19 cellular contexts compared by ENCODE assay signal in genomic region chr12:109727746-109728726, GRCh38. TPM values are rescaled to one million over a fixed set of nuclear protein-coding genes. Genes with fewer than 3 reads are reported as not detected.
A peak's percentile ranks its signal among the peaks of the same experiment; 100 is the strongest.
DNase-seq lines count a peak whose midpoint lies in the region; ATAC-seq and TF ChIP-seq lines count a peak whose summit lies in the region.
"Had no signal": no experiment of that assay in that cellular context is flagged by ENCODE, and none has a peak within 500 bp of the region (broad histone marks: within the 10 kb centered on the region; RNA-seq: fewer than 3 reads in every experiment).

No MANE protein-coding gene starts in this region.

- TF ChIP-seq CTCF in brain (conservative IDR thresholded peaks at IDR 0.05), result no peak
- no peak for TF ChIP-seq CTCF in mucosa of descending colon (IDR thresholded peaks at IDR 0.05)
- no peak for TF ChIP-seq CTCF in upper lobe of right lung (IDR thresholded peaks at IDR 0.05)

- POLR2A ChIA-PET in activated naive CD8-positive, alpha-beta T cell treated with anti-CD3 and anti-CD28 coated beads, Interleukin-2, amount 10 ng/mL, durations not matched to agents 7 days and 5 days (lab: Charles Lee), result no interaction called here
- POLR2A ChIA-PET in T-cell (lab: Charles Lee), result no interaction called here

- CTCF ChIA-PET in T-cell (lab: Charles Lee), result no interaction called here

- H3K4me1 ChIP-seq in mucosa of descending colon (ENCODE audit: low read depth) (no peaks in the 10 kb centered on the region), upper lobe of right lung (no peaks in the 10 kb centered on the region)
- H3K4me1 ChIP-seq: left lung, parathyroid adenoma had no signal

- no peaks in the 10 kb centered on the region for H3K4me1 Mint-ChIP-seq in activated naive CD8-positive, alpha-beta T cell treated with anti-CD3 and anti-CD28 coated beads, Interleukin-2, amount 10 ng/mL, durations not matched to agents 7 days and 5 days
- no peaks in the 10 kb centered on the region for H3K4me1 Mint-ChIP-seq in activated naive CD8-positive, alpha-beta T cell treated with anti-CD3 and anti-CD28 coated beads, Interleukin-2, amount 50 U/mL, for 24 hours
- H3K4me1 Mint-ChIP-seq in brain (peaks cover 98% of the 10 kb centered on the region), T-cell (no peaks in the 10 kb centered on the region)
- H3K4me1 Mint-ChIP-seq in activated T-cell treated with anti-CD3 and anti-CD28 coated beads, Interleukin-2, amount 50 U/mL, for 4 hours (ENCODE audit: low read depth), result no peaks in the 10 kb centered on the region
- H3K4me1 Mint-ChIP-seq: CD4-positive, CD25-positive, alpha-beta regulatory T cell had no signal

- intact Hi-C loops in mucosa of descending colon (cut with DNase I, micrococcal nuclease), result no loop called here
- intact Hi-C loops in upper lobe of right lung (cut with DNase I), result no loop called here

- peak; percentile 22 for DNase-seq in activated naive CD8-positive, alpha-beta T cell treated with anti-CD3 and anti-CD28 coated beads, Interleukin-2, amount 10 ng/mL, durations not matched to agents 7 days and 5 days
- no peak for DNase-seq in activated naive CD8-positive, alpha-beta T cell treated with anti-CD3 and anti-CD28 coated beads, Interleukin-2, amount 50 U/mL, for 24 hours
- DNase-seq in mucosa of descending colon (peak in 2 of 3 donors; percentile 13 to 21), upper lobe of right lung (peak; percentile 38), T-cell (no peak)
- no peak for DNase-seq in activated T-cell treated with anti-CD3 and anti-CD28 coated beads, Interleukin-2, amount 50 U/mL, for 4 hours
- DNase-seq: activated CD4-positive, alpha-beta T cell treated with anti-CD3 and anti-CD28 coated beads, Interleukin-2, amount 50 U/mL, for 48 hours; activated T-cell treated with anti-CD3 and anti-CD28 coated beads, Interleukin-2, amount 50 U/mL, for 24 hours; CD4-positive, CD25-positive, alpha-beta regulatory T cell; cerebellar nuclear complex; DMS79 treated with DMSO at 0.1 percent for 48 hours; HCEC 1CT; NCI-H1092 treated with DMSO at 0.1 percent for 48 hours; SW 1271; transverse colon had no signal

- H3K36me3 ChIP-seq in mucosa of descending colon (ENCODE audit: low read depth), result no peaks in the 10 kb centered on the region
- no peaks in the 10 kb centered on the region for H3K36me3 ChIP-seq in upper lobe of right lung
- H3K36me3 ChIP-seq: left lung, transverse colon had no signal

- H3K27me3 Mint-ChIP-seq in activated naive CD8-positive, alpha-beta T cell treated with anti-CD3 and anti-CD28 coated beads, Interleukin-2, amount 10 ng/mL, durations not matched to agents 7 days and 5 days, result peaks cover 2% of the 10 kb centered on the region
- H3K27me3 Mint-ChIP-seq in activated naive CD8-positive, alpha-beta T cell treated with anti-CD3 and anti-CD28 coated beads, Interleukin-2, amount 50 U/mL, for 24 hours, result peaks cover 4% of the 10 kb centered on the region
- H3K27me3 Mint-ChIP-seq in brain (peaks cover 8% of the 10 kb centered on the region), T-cell (peaks cover 4% of the 10 kb centered on the region in 2 donors)
- peaks cover 3% of the 10 kb centered on the region for H3K27me3 Mint-ChIP-seq in activated T-cell treated with anti-CD3 and anti-CD28 coated beads, Interleukin-2, amount 50 U/mL, for 4 hours (ENCODE audit: low read depth)
- H3K27me3 Mint-ChIP-seq: CD4-positive, CD25-positive, alpha-beta regulatory T cell had no signal

- H3K27me3 ChIP-seq in upper lobe of right lung, result no peaks in the 10 kb centered on the region
- H3K27me3 ChIP-seq: left lung, transverse colon had no signal

- no peak overlapping the region for H3K27ac Mint-ChIP-seq in activated naive CD8-positive, alpha-beta T cell treated with anti-CD3 and anti-CD28 coated beads, Interleukin-2, amount 10 ng/mL, durations not matched to agents 7 days and 5 days
- no peak overlapping the region for H3K27ac Mint-ChIP-seq in activated naive CD8-positive, alpha-beta T cell treated with anti-CD3 and anti-CD28 coated beads, Interleukin-2, amount 50 U/mL, for 24 hours
- H3K27ac Mint-ChIP-seq in brain (peak overlapping the region; percentile 37 to 95 (median 86)), T-cell (no peak overlapping the region)
- H3K27ac Mint-ChIP-seq: activated T-cell treated with anti-CD3 and anti-CD28 coated beads, Interleukin-2, amount 50 U/mL, for 24 hours; CD4-positive, CD25-positive, alpha-beta regulatory T cell had no signal

- no peak overlapping the region for H3K27ac ChIP-seq in upper lobe of right lung
- H3K27ac ChIP-seq: left lung, parathyroid adenoma, transverse colon had no signal

- H3K9me3 Mint-ChIP-seq in activated naive CD8-positive, alpha-beta T cell treated with anti-CD3 and anti-CD28 coated beads, Interleukin-2, amount 10 ng/mL, durations not matched to agents 7 days and 5 days, result no peaks in the 10 kb centered on the region
- H3K9me3 Mint-ChIP-seq in activated naive CD8-positive, alpha-beta T cell treated with anti-CD3 and anti-CD28 coated beads, Interleukin-2, amount 50 U/mL, for 24 hours, result no peaks in the 10 kb centered on the region
- H3K9me3 Mint-ChIP-seq in brain, result peaks cover 0 to 3% (median 0%) of the 10 kb centered on the region in 5 experiments
- no peaks in the 10 kb centered on the region for H3K9me3 Mint-ChIP-seq in T-cell
- H3K9me3 Mint-ChIP-seq in activated T-cell treated with anti-CD3 and anti-CD28 coated beads, Interleukin-2, amount 50 U/mL, for 4 hours, result no peaks in the 10 kb centered on the region
- H3K9me3 Mint-ChIP-seq: activated T-cell treated with anti-CD3 and anti-CD28 coated beads, Interleukin-2, amount 50 U/mL, for 24 hours; CD4-positive, CD25-positive, alpha-beta regulatory T cell had no signal

- no peak overlapping the region for H3K4me3 Mint-ChIP-seq in activated naive CD8-positive, alpha-beta T cell treated with anti-CD3 and anti-CD28 coated beads, Interleukin-2, amount 10 ng/mL, durations not matched to agents 7 days and 5 days
- no peak overlapping the region for H3K4me3 Mint-ChIP-seq in activated naive CD8-positive, alpha-beta T cell treated with anti-CD3 and anti-CD28 coated beads, Interleukin-2, amount 50 U/mL, for 24 hours
- H3K4me3 Mint-ChIP-seq in brain, result peak overlapping the region in 2 of 5 experiments; percentile 14 to 43
- no peak overlapping the region for H3K4me3 Mint-ChIP-seq in T-cell
- no peak overlapping the region for H3K4me3 Mint-ChIP-seq in activated T-cell treated with anti-CD3 and anti-CD28 coated beads, Interleukin-2, amount 50 U/mL, for 4 hours
- H3K4me3 Mint-ChIP-seq: activated T-cell treated with anti-CD3 and anti-CD28 coated beads, Interleukin-2, amount 50 U/mL, for 24 hours; CD4-positive, CD25-positive, alpha-beta regulatory T cell had no signal

- H3K36me3 Mint-ChIP-seq in activated naive CD8-positive, alpha-beta T cell treated with anti-CD3 and anti-CD28 coated beads, Interleukin-2, amount 10 ng/mL, durations not matched to agents 7 days and 5 days, result no peaks in the 10 kb centered on the region
- no peaks in the 10 kb centered on the region for H3K36me3 Mint-ChIP-seq in activated naive CD8-positive, alpha-beta T cell treated with anti-CD3 and anti-CD28 coated beads, Interleukin-2, amount 50 U/mL, for 24 hours (ENCODE audit: low read depth)
- H3K36me3 Mint-ChIP-seq in brain (no peaks in the 10 kb centered on the region), T-cell (no peaks in the 10 kb centered on the region)
- H3K36me3 Mint-ChIP-seq in activated T-cell treated with anti-CD3 and anti-CD28 coated beads, Interleukin-2, amount 50 U/mL, for 4 hours (ENCODE audit: insufficient read depth), result no peaks in the 10 kb centered on the region
- H3K36me3 Mint-ChIP-seq: CD4-positive, CD25-positive, alpha-beta regulatory T cell had no signal

- H3K4me3 ChIP-seq in mucosa of descending colon (no peak overlapping the region), upper lobe of right lung (no peak overlapping the region)
- H3K4me3 ChIP-seq: left lung, transverse colon had no signal

- no peak for ATAC-seq in activated naive CD8-positive, alpha-beta T cell treated with anti-CD3 and anti-CD28 coated beads, Interleukin-2, amount 10 ng/mL, durations not matched to agents 7 days and 5 days (ENCODE audit: low read depth)
- ATAC-seq in activated naive CD8-positive, alpha-beta T cell treated with anti-CD3 and anti-CD28 coated beads, Interleukin-2, amount 50 U/mL, for 24 hours, result no peak
- ATAC-seq in mucosa of descending colon (no peak), upper lobe of right lung (no peak), GM19035 (IDR thresholded peaks at IDR 0.05; ENCODE audit: unreplicated experiment) (no peak), T-cell (replicated peaks in 1 of 4) (no peak)
- no peak for ATAC-seq in activated T-cell treated with anti-CD3 and anti-CD28 coated beads, Interleukin-2, amount 50 U/mL, for 4 hours
- ATAC-seq: left lung had no signal

- H3K9me3 ChIP-seq in mucosa of descending colon (no peaks in the 10 kb centered on the region), upper lobe of right lung (no peaks in the 10 kb centered on the region)
- H3K9me3 ChIP-seq: left lung, transverse colon had no signal

RNA-seq across cellular contexts. Expression of gene FAM222A, which starts 14.4 kb away (rescaled TPM):
- total RNA-seq in activated naive CD8-positive, alpha-beta T cell treated with anti-CD3 and anti-CD28 coated beads, Interleukin-2, amount 10 ng/mL, durations not matched to agents 7 days and 5 days, result 1 to 10 TPM in 1 of 2 experiments, under 1 TPM in 1; 0.96 to 1.1 TPM
- polyA plus RNA-seq in brain (ENCODE audit: insufficient read depth, low read depth, low replicate concordance), result 27.7 TPM
- 1 to 10 TPM; 1.7 to 4.4 (median 3.5) TPM for total RNA-seq in mucosa of descending colon
- total RNA-seq in upper lobe of right lung, result 6.2 TPM
- 1 to 10 TPM in 4 of 5 donors, under 1 TPM in 1; 0.95 to 4.2 (median 1.6) TPM for total RNA-seq in T-cell
- 1 to 10 TPM; 4.2 to 6.7 (median 4.8) TPM for total RNA-seq in activated T-cell treated with anti-CD3 and anti-CD28 coated beads, Interleukin-2, amount 50 U/mL, for 4 hours

Comparison
In these comparisons a context has a peak if more than half of its experiments do, and no peak if none do; other contexts are left out.
1. DNase-seq: peak in activated naive CD8-positive, alpha-beta T cell treated with anti-CD3 and anti-CD28 coated beads, Interleukin-2, amount 10 ng/mL, durations not matched to agents 7 days and 5 days (single experiment), mucosa of descending colon (2 of 3) and upper lobe of right lung (single experiment); none in activated naive CD8-positive, alpha-beta T cell treated with anti-CD3 and anti-CD28 coated beads, Interleukin-2, amount 50 U/mL, for 24 hours (single experiment), T-cell (0 of 34) and activated T-cell treated with anti-CD3 and anti-CD28 coated beads, Interleukin-2, amount 50 U/mL, for 4 hours (single experiment).
2. H3K27ac Mint-ChIP-seq: peak in brain (5 of 5); none in activated naive CD8-positive, alpha-beta T cell treated with anti-CD3 and anti-CD28 coated beads, Interleukin-2, amount 10 ng/mL, durations not matched to agents 7 days and 5 days (single experiment), activated naive CD8-positive, alpha-beta T cell treated with anti-CD3 and anti-CD28 coated beads, Interleukin-2, amount 50 U/mL, for 24 hours (single experiment) and T-cell (0 of 2).